ENCODE assay signal across 25 cellular contexts in the genomic region with DNA sequence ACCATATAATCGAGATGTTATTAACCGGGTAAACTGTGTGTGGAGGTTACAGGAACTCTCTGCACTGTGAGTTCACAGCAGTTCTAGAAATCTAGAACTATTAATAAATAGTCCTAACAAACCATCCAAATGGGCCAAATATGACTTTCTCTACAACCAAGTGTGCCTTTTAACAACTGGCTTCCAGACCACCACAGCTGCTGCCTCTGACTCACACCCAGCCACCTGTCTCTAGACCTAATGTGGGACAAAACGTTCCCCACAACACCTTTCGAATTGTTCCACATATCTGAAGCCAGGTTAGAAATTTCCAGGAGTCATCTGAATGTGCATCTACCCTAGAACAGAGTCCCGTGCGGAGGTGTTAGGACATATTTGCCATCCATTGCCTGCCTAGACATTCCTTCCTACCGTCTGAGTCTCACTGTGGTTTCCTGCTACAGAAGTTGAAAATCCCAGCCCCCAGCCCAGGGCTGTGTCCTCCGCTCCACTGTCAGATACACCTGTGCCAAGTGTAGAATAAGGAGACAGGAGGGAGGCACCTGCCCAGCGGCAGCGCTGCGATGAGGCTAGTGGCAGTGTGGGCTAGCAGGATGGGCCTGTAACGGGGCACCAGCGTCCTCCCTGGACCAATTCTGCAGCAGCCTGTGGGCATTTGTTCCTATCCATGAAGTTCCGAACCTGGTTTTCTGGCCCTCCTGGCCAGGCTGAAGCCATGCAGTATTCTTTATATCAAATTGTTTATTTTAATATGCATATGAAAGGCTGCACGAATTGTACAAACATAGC.
"Had no signal": no experiment of that assay in that cellular context is flagged by ENCODE, and none has a peak within 500 bp of the region (broad histone marks: within the 10 kb centered on the region; RNA-seq: fewer than 3 reads in every experiment).

No MANE protein-coding gene starts in this region.

- H3K36me3 Mint-ChIP-seq: immature natural killer cell; natural killer cell; neural progenitor cell; stimulated activated memory B cell treated with anti-CD40 and anti-IgM and Interleukin-4, amounts not matched to agents 10 μg/mL and 1 μg/mL and 100 μg/mL, for 72 hours had no signal

- H3K9me3 Mint-ChIP-seq: dendritic cell treated with granulocyte-macrophage colony-stimulating factor and Interleukin-4, amounts not matched to agents 40 ng/mL and 50 ng/mL, for 4 days; effector memory CD8-positive, alpha-beta T cell; immature natural killer cell; natural killer cell; neural progenitor cell; stimulated activated memory B cell treated with anti-CD40 and anti-IgM and Interleukin-4, amounts not matched to agents 10 μg/mL and 1 μg/mL and 100 μg/mL, for 72 hours; stimulated activated naive CD8-positive, alpha-beta T cell treated with anti-CD3 and anti-CD28 coated beads, Interleukin-15, Interleukin-2, amounts not matched to agents 100 ng/mL and 50 ng/mL, for 24 hours had no signal

- H3K4me1 ChIP-seq: psoas muscle, right lobe of liver, spleen, upper lobe of left lung, uterus had no signal

- H3K4me3 ChIP-seq: esophagus squamous epithelium, gastroesophageal sphincter, left ventricle myocardium inferior, neural progenitor cell, pancreas, psoas muscle, right lobe of liver, spleen, tibial artery, upper lobe of left lung, uterus had no signal

- H3K27ac ChIP-seq: epithelial cell of prostate, esophagus squamous epithelium, gastroesophageal sphincter, left ventricle myocardium inferior, neural progenitor cell, pancreas, psoas muscle, right lobe of liver, spleen, tibial artery, upper lobe of left lung, uterus had no signal

- ATAC-seq: effector memory CD8-positive, alpha-beta T cell; gastroesophageal sphincter; left cardiac atrium; pancreas; psoas muscle; right lobe of liver; stimulated activated memory B cell treated with anti-CD40 and anti-IgM and Interleukin-4, amounts not matched to agents 10 μg/mL and 1 μg/mL and 100 μg/mL, for 72 hours had no signal

- H3K4me1 Mint-ChIP-seq: immature natural killer cell; natural killer cell; stimulated activated memory B cell treated with anti-CD40 and anti-IgM and Interleukin-4, amounts not matched to agents 10 μg/mL and 1 μg/mL and 100 μg/mL, for 72 hours had no signal

- DNase-seq: effector memory CD8-positive, alpha-beta T cell; esophagus squamous epithelium; foreskin fibroblast; immature natural killer cell; left cardiac atrium; left ventricle myocardium inferior; natural killer cell; occipital lobe; pancreas; psoas muscle; retina; right lobe of liver; spleen; stimulated activated CD4-positive, alpha-beta T cell treated with anti-CD3 and anti-CD28 coated beads, Interleukin-15, amount 100 ng/mL, for 24 hours; stimulated activated CD4-positive, alpha-beta T cell treated with anti-CD3 and anti-CD28 coated beads, Interleukin-1b, Interleukin-23, amount 100 ng/mL, for 48 hours; stimulated activated CD4-positive, alpha-beta T cell treated with anti-CD3 and anti-CD28 coated beads, Interleukin-4, amount 100 ng/mL, for 24 hours; tibial artery; uterus had no signal

- H3K9me3 ChIP-seq: esophagus squamous epithelium, gastroesophageal sphincter, left ventricle myocardium inferior, pancreas, psoas muscle, right lobe of liver, spleen, tibial artery, upper lobe of left lung, uterus had no signal

- H3K36me3 ChIP-seq: esophagus squamous epithelium, gastroesophageal sphincter, left ventricle myocardium inferior, neural progenitor cell, pancreas, right lobe of liver, spleen, tibial artery, upper lobe of left lung, uterus had no signal

- H3K27me3 ChIP-seq: esophagus squamous epithelium, gastroesophageal sphincter, neural progenitor cell, pancreas, right lobe of liver, tibial artery, upper lobe of left lung, uterus had no signal

- H3K27ac Mint-ChIP-seq: dendritic cell treated with granulocyte-macrophage colony-stimulating factor and Interleukin-4, amounts not matched to agents 40 ng/mL and 50 ng/mL, for 4 days; effector memory CD8-positive, alpha-beta T cell; immature natural killer cell; natural killer cell; neural progenitor cell; stimulated activated memory B cell treated with anti-CD40 and anti-IgM and Interleukin-4, amounts not matched to agents 10 μg/mL and 1 μg/mL and 100 μg/mL, for 72 hours; stimulated activated naive CD8-positive, alpha-beta T cell treated with anti-CD3 and anti-CD28 coated beads, Interleukin-15, Interleukin-2, amounts not matched to agents 100 ng/mL and 50 ng/mL, for 24 hours had no signal

- H3K4me3 Mint-ChIP-seq: dendritic cell treated with granulocyte-macrophage colony-stimulating factor and Interleukin-4, amounts not matched to agents 40 ng/mL and 50 ng/mL, for 4 days; effector memory CD8-positive, alpha-beta T cell; immature natural killer cell; natural killer cell; neural progenitor cell; stimulated activated memory B cell treated with anti-CD40 and anti-IgM and Interleukin-4, amounts not matched to agents 10 μg/mL and 1 μg/mL and 100 μg/mL, for 72 hours; stimulated activated naive CD8-positive, alpha-beta T cell treated with anti-CD3 and anti-CD28 coated beads, Interleukin-15, Interleukin-2, amounts not matched to agents 100 ng/mL and 50 ng/mL, for 24 hours had no signal
